ENCODE assay signal across 15 cellular contexts in the genomic region with DNA sequence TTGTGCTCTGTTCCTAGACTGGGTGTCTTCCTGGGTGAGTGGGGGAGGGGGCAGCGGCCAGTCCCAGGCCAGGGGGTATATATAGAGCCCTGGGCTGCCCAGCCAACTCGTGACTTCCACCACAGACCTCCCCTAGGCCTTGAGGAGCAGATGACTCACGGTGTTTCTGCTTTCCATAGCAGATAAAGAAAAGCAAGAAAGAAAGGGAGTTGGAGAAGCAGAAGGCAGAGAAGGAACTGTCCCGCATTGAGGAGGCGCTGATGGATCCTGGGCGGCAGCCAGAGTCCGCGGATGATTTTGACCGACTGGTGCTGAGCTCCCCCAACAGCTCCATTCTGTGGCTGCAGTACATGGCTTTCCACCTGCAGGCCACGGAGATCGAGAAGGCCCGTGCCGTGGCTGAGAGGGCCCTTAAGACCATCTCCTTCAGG. TPM values are rescaled to one million over a fixed set of nuclear protein-coding genes. Genes with fewer than 3 reads are reported as not detected.
DNase-seq lines count a peak whose midpoint lies in the region; ATAC-seq and TF ChIP-seq lines count a peak whose summit lies in the region.
"Had no signal": no experiment of that assay in that cellular context is flagged by ENCODE, and none has a peak within 500 bp of the region (broad histone marks: within the 10 kb centered on the region; RNA-seq: fewer than 3 reads in every experiment).

No MANE protein-coding gene starts in this region.

- H3K4me3 Mint-ChIP-seq in CD14-positive monocyte (no peak overlapping the region), natural killer cell (no peak overlapping the region)
- H3K4me3 Mint-ChIP-seq: activated T-helper 1 cell treated with anti-CD3 and anti-CD28 coated beads, Interleukin-12 subunit alpha, Interleukin-12 subunit beta, Interleukin-2, Interleukin-4 antibody, amounts not matched to agents 30 ng/mL and 10 ng/mL and 1 ng/mL, durations not matched to agents 14 hours and 24 hours and 36 hours had no signal

- POLR2A ChIA-PET in IMR-90 (lab: Charles Lee; ENCODE audit: unreplicated experiment), result interaction anchor here (0.6 kb wide), 1 partner anchor 899 kb away, joined by 3 read pairs; no protein-coding TSS in a partner anchor

- H2BK15ac ChIP-seq in IMR-90 (ENCODE audit: low read depth, low read length), result no peak overlapping the region

- peaks cover 88 to 93% of the 10 kb centered on the region in 2 donors for H3K36me3 Mint-ChIP-seq in CD14-positive monocyte
- peaks cover 14% of the 10 kb centered on the region for H3K36me3 Mint-ChIP-seq in natural killer cell

- H3K23ac ChIP-seq in IMR-90 (ENCODE audit: low read depth, low read length), result no peak overlapping the region

- H4K8ac ChIP-seq in IMR-90 (ENCODE audit: low read depth in 2 of 2, low read length in 2 of 2), result no peak overlapping the region

- H2AK9ac ChIP-seq in IMR-90 (replicated peaks; ENCODE audit: low read depth, low read length, poor library complexity), result no peak overlapping the region

- no peak overlapping the region for H2BK5ac ChIP-seq in IMR-90 (ENCODE audit: low read depth, low read length, poor library complexity, severe bottlenecking)

- H3K56ac ChIP-seq in IMR-90 (ENCODE audit: extremely low read depth, insufficient read depth, low read length), result no peak overlapping the region

- H3K27me3 Mint-ChIP-seq in CD14-positive monocyte (ENCODE audit: low read depth in 3 of 3) (peaks cover 0 to 2% (median 0%) of the 10 kb centered on the region in 3 donors), natural killer cell (ENCODE audit: low read depth in 2 of 2) (no peaks in the 10 kb centered on the region)

- no peak overlapping the region for H3K4me2 ChIP-seq in IMR-90 (ENCODE audit: low read depth, low read length)

- H3K27me3 ChIP-seq in IMR-90 (ENCODE audit: control insufficient read depth, insufficient read depth, low read length) (no peaks in the 10 kb centered on the region), endocrine pancreas (ENCODE audit: control insufficient read depth, insufficient read depth, low read length) (no peaks in the 10 kb centered on the region)
- H3K27me3 ChIP-seq: tibial nerve had no signal

- in situ Hi-C loops in IMR-90 (cut with MboI; ENCODE audit: low sequenced_read_pairs), result no loop called here

- peaks cover 0 to under 1% of the 10 kb centered on the region in 2 experiments; a peak in 1 of 4 replicates for H3K79me1 ChIP-seq in IMR-90 (ENCODE audit: low read depth in 1 of 2, low read length in 2 of 2)

- H4K20me1 ChIP-seq in IMR-90 (ENCODE audit: insufficient read depth, low read length), result 0 out of 2 replicates have a peak, but pooled peaks cover 4% of the 10 kb centered on the region

- H2BK20ac ChIP-seq in IMR-90 (ENCODE audit: low read depth, low read length), result no peak overlapping the region

- CTCF ChIA-PET in IMR-90 (lab: Yijun Ruan, JAX), result no interaction called here

- TF ChIP-seq CTCF in IMR-90 (conservative IDR thresholded peaks at IDR 0.05; ENCODE audit: low read depth, low read length), result no peak
- TF ChIP-seq CTCF in mucosa of descending colon (IDR thresholded peaks at IDR 0.05), result no peak
- TF ChIP-seq CTCF in CD14-positive monocyte (IDR thresholded peaks at IDR 0.05), result no peak
- TF ChIP-seq CTCF in natural killer cell (IDR thresholded peaks at IDR 0.05), result no peak

- H3K27ac Mint-ChIP-seq in CD14-positive monocyte, result peak overlapping the region in 3 of 7 donors; percentile 57 to 66 (median 66)
- H3K27ac Mint-ChIP-seq in natural killer cell, result peak overlapping the region in 1 of 2 donors; percentile 49
- H3K27ac Mint-ChIP-seq: activated T-helper 1 cell treated with anti-CD3 and anti-CD28 coated beads, Interleukin-12 subunit alpha, Interleukin-12 subunit beta, Interleukin-2, Interleukin-4 antibody, amounts not matched to agents 30 ng/mL and 10 ng/mL and 1 ng/mL, durations not matched to agents 14 hours and 24 hours and 36 hours had no signal

- dilution Hi-C loops in IMR-90 (cut with HindIII; ENCODE audit: low sequenced_read_pairs, unreplicated experiment), result no loop called here

- no peak overlapping the region for H2AK5ac ChIP-seq in IMR-90 (ENCODE audit: low read depth, low read length)

- ATAC-seq in IMR-90 (ENCODE audit: low read depth), result peak; percentile 60
- ATAC-seq in mucosa of descending colon, result peak; percentile 23
- ATAC-seq in natural killer cell, result no peak
- ATAC-seq in GM21526 (IDR thresholded peaks at IDR 0.05; ENCODE audit: low FRiP score, unreplicated experiment), result no peak
- ATAC-seq: Panc1 had no signal

- no peak overlapping the region for H3K4ac ChIP-seq in IMR-90 (ENCODE audit: low read depth, low read length)

- H3K4me1 Mint-ChIP-seq in CD14-positive monocyte (peaks cover 15% of the 10 kb centered on the region), natural killer cell (peaks cover 5 to 27% of the 10 kb centered on the region in 2 donors)

- no peaks in the 10 kb centered on the region for H3K9me3 Mint-ChIP-seq in CD14-positive monocyte
- no peaks in the 10 kb centered on the region for H3K9me3 Mint-ChIP-seq in natural killer cell
- H3K9me3 Mint-ChIP-seq: activated T-helper 1 cell treated with anti-CD3 and anti-CD28 coated beads, Interleukin-12 subunit alpha, Interleukin-12 subunit beta, Interleukin-2, Interleukin-4 antibody, amounts not matched to agents 30 ng/mL and 10 ng/mL and 1 ng/mL, durations not matched to agents 14 hours and 24 hours and 36 hours had no signal

- H3K4me1 ChIP-seq in IMR-90 (ENCODE audit: control insufficient read depth, insufficient read depth, low read length) (no peaks in the 10 kb centered on the region; the same call in 1 of the 2 replicates), endocrine pancreas (ENCODE audit: control insufficient read depth, insufficient read depth, low read length) (no peaks in the 10 kb centered on the region), mucosa of descending colon (ENCODE audit: low read depth) (no peaks in the 10 kb centered on the region)

- intact Hi-C loops in IMR-90 (cut with micrococcal nuclease), result no loop called here
- intact Hi-C loops in mucosa of descending colon (cut with DNase I, micrococcal nuclease), result no loop called here
- intact Hi-C loops in CD14-positive monocyte (cut with micrococcal nuclease), result no loop called here
- intact Hi-C loops in natural killer cell (cut with micrococcal nuclease), result no loop called here

- no peak overlapping the region for H3K14ac ChIP-seq in IMR-90 (replicated peaks; ENCODE audit: low read depth, low read length)

- no TSS peak for BruUV-seq in IMR-90 (replicated peaks; lab: Mats Ljungman, UMichigan)

- no peak overlapping the region for H2AFZ ChIP-seq in IMR-90 (replicated peaks; ENCODE audit: low read length, poor library complexity)

- TF ChIP-seq RAD21 in IMR-90 (IDR thresholded peaks at IDR 0.05; ENCODE audit: low read length), result no peak

- peaks cover 78% of the 10 kb centered on the region for H3K36me3 ChIP-seq in IMR-90 (ENCODE audit: control insufficient read depth, insufficient read depth, low read length)
- H3K36me3 ChIP-seq in endocrine pancreas (ENCODE audit: control insufficient read depth, insufficient read depth, low read length), result peaks cover 5% of the 10 kb centered on the region
- peaks cover 3% of the 10 kb centered on the region for H3K36me3 ChIP-seq in mucosa of descending colon (ENCODE audit: low read depth)

- DNase-seq in A172 (ENCODE audit: low spot score) (peak; percentile 90), IMR-90 (peak; percentile 55), mucosa of descending colon (no peak), CD14-positive monocyte (ENCODE audit: low spot score) (no peak), natural killer cell (no peak), activated T-cell treated with anti-CD3 and anti-CD28 coated beads for 4 hours (no peak)
- DNase-seq: GDM1, KG1, retina had no signal

- H3K9me1 ChIP-seq in IMR-90 (ENCODE audit: insufficient read depth, low read length), result peaks cover 2% of the 10 kb centered on the region; the same call in 1 of the 2 replicates

- no peak overlapping the region for H3K27ac ChIP-seq in IMR-90 (ENCODE audit: insufficient read depth, low read length)

- H3K9ac ChIP-seq in IMR-90 (ENCODE audit: low read depth, low read length), result no peak overlapping the region
- peak overlapping the region; percentile 11 for H3K9ac ChIP-seq in endocrine pancreas (ENCODE audit: control insufficient read depth, insufficient read depth, low read length)

- no peaks in the 10 kb centered on the region for H3K9me3 ChIP-seq in IMR-90 (ENCODE audit: control insufficient read depth, insufficient read depth, low read length)
- no peaks in the 10 kb centered on the region for H3K9me3 ChIP-seq in endocrine pancreas (ENCODE audit: control insufficient read depth, low read length)
- H3K9me3 ChIP-seq in mucosa of descending colon, result no peaks in the 10 kb centered on the region
- H3K9me3 ChIP-seq: tibial nerve had no signal

- WGBS in IMR-90 (ENCODE audit: extremely low coverage in 2 of 2, insufficient read length in 1 of 2), 2 experiments, result 87% methylated on average over 10 of the region's 13 CpGs; no CpG with 5 or more reads in 1 of the 2 experiments

- H3K4me3 ChIP-seq in IMR-90 (ENCODE audit: insufficient read depth, low read depth, low read length) (no peak overlapping the region), endocrine pancreas (ENCODE audit: control insufficient read depth, insufficient read depth, low read length) (no peak overlapping the region), mucosa of descending colon (no peak overlapping the region)
- H3K4me3 ChIP-seq: lung, tibial nerve had no signal

- H2BK120ac ChIP-seq in IMR-90 (ENCODE audit: low read depth, low read length), result no peak overlapping the region

- H4K5ac ChIP-seq in IMR-90 (ENCODE audit: low read depth, low read length), result no peak overlapping the region

- no peak overlapping the region for H4K91ac ChIP-seq in IMR-90 (ENCODE audit: insufficient read depth, low read depth, low read length)

- TF ChIP-seq POLR2A in IMR-90 (IDR thresholded peaks at IDR 0.05; ENCODE audit: low read depth, low read length), result no peak

- H3K18ac ChIP-seq in IMR-90 (ENCODE audit: low read depth, low read length), result no peak overlapping the region

RNA-seq across cellular contexts. Expression of a gene that starts 10.1 kb away (rescaled TPM):
- total RNA-seq in A172 (2014; rRNA removed; shearing (Covaris generic)), result 24.5 and 26.0 TPM in 2 replicates
- 2.2 and 2.5 TPM in 2 replicates for total RNA-seq in IMR-90 (2012; rRNA removed)
- polyA plus RNA-seq in IMR-90 (2012; rRNA removed), result 7.9 and 9.0 TPM in 2 replicates
- 7.2 and 13.4 TPM in 2 replicates for polyA plus RNA-seq in IMR-90 (2012; cell fraction: cytosol; rRNA removed)
- 7.4 and 12.8 TPM in 2 replicates for polyA plus RNA-seq in IMR-90 (2012; cell fraction: nucleus; rRNA removed; ENCODE audit: low replicate concordance)
- total RNA-seq in mucosa of descending colon, result 10 to 100 TPM in 2 of 3 donors, 1 to 10 TPM in 1; 5.8 to 16.8 (median 12.3) TPM
- 10 to 100 TPM; 48.4 to 66.5 TPM for polyA plus RNA-seq in CD14-positive monocyte
- 10 to 100 TPM; 26.6 to 55.2 (median 37.2) TPM for total RNA-seq in natural killer cell

RNA-seq across cellular contexts. Expression of a gene that starts 16.7 kb away (rescaled TPM):
- not detected in 2 replicates for total RNA-seq in A172 (2014; rRNA removed; shearing (Covaris generic))
- total RNA-seq in IMR-90 (2012; rRNA removed) (not detected in 2 replicates), mucosa of descending colon (not detected), natural killer cell (under 1 TPM in 2 of 3 donors, not detected in 1; 0.23 to 0.57 TPM)
- polyA plus RNA-seq in IMR-90 (2012; rRNA removed) (not detected in 2 replicates), CD14-positive monocyte (not detected)
- not detected in 2 replicates for polyA plus RNA-seq in IMR-90 (2012; cell fraction: cytosol; rRNA removed)
- not detected in 2 replicates for polyA plus RNA-seq in IMR-90 (2012; cell fraction: nucleus; rRNA removed; ENCODE audit: low replicate concordance)
- total RNA-seq: activated T-helper 1 cell treated with anti-CD3 and anti-CD28 coated beads, Interleukin-12 subunit alpha, Interleukin-12 subunit beta, Interleukin-2, Interleukin-4 antibody, amounts not matched to agents 30 ng/mL and 10 ng/mL and 1 ng/mL, durations not matched to agents 14 hours and 24 hours and 36 hours; lung; tibial nerve had no signal
- polyA plus RNA-seq: lung had no signal

RNA-seq across cellular contexts. Expression of a gene that starts 37.0 kb away (rescaled TPM):
- 4.7 and 4.8 TPM in 2 replicates for total RNA-seq in A172 (2014; rRNA removed; shearing (Covaris generic))
- total RNA-seq in IMR-90 (2012; rRNA removed) (not detected in 2 replicates), mucosa of descending colon (not detected), natural killer cell (not detected)
- polyA plus RNA-seq in IMR-90 (2012; rRNA removed) (not detected in 2 replicates), CD14-positive monocyte (under 1 TPM in 1 of 2 donors, not detected in 1; 0.62 TPM)
- polyA plus RNA-seq in IMR-90 (2012; cell fraction: cytosol; rRNA removed), result not detected in 2 replicates
- not detected in 2 replicates for polyA plus RNA-seq in IMR-90 (2012; cell fraction: nucleus; rRNA removed; ENCODE audit: low replicate concordance)
- total RNA-seq: activated T-helper 1 cell treated with anti-CD3 and anti-CD28 coated beads, Interleukin-12 subunit alpha, Interleukin-12 subunit beta, Interleukin-2, Interleukin-4 antibody, amounts not matched to agents 30 ng/mL and 10 ng/mL and 1 ng/mL, durations not matched to agents 14 hours and 24 hours and 36 hours; tibial nerve had no signal

RNA-seq across cellular contexts. Expression of a gene that starts 45.6 kb away (rescaled TPM):
- 28.7 and 33.7 TPM in 2 replicates for total RNA-seq in A172 (2014; rRNA removed; shearing (Covaris generic))
- total RNA-seq in IMR-90 (2012; rRNA removed) (49.7 and 56.8 TPM in 2 replicates), mucosa of descending colon (10 to 100 TPM; 22.3 to 24.5 (median 22.7) TPM), natural killer cell (10 to 100 TPM; 25.5 to 30.9 (median 29.5) TPM)
- polyA plus RNA-seq in IMR-90 (2012; rRNA removed) (20.0 and 20.4 TPM in 2 replicates), CD14-positive monocyte (1 to 10 TPM; 2.9 to 3.3 TPM)
- 8.1 and 9.3 TPM in 2 replicates for polyA plus RNA-seq in IMR-90 (2012; cell fraction: cytosol; rRNA removed)
- polyA plus RNA-seq in IMR-90 (2012; cell fraction: nucleus; rRNA removed; ENCODE audit: low replicate concordance), result 52.7 and 65.9 TPM in 2 replicates

RNA-seq across cellular contexts. Expression of a gene that starts 45.8 kb away (rescaled TPM):
- 854 and 1,006 TPM in 2 replicates for total RNA-seq in A172 (2014; rRNA removed; shearing (Covaris generic))
- 101 and 128 TPM in 2 replicates for total RNA-seq in IMR-90 (2012; rRNA removed)
- 73.4 and 89.8 TPM in 2 replicates for polyA plus RNA-seq in IMR-90 (2012; rRNA removed)
- polyA plus RNA-seq in IMR-90 (2012; cell fraction: cytosol; rRNA removed), result 197 and 1,142 TPM in 2 replicates
- 18.2 and 129 TPM in 2 replicates for polyA plus RNA-seq in IMR-90 (2012; cell fraction: nucleus; rRNA removed; ENCODE audit: low replicate concordance)
- total RNA-seq in mucosa of descending colon, result 100 to 1,000 TPM; 391 to 519 (median 516) TPM
- 100 to 1,000 TPM; 529 to 531 TPM for polyA plus RNA-seq in CD14-positive monocyte
- total RNA-seq in natural killer cell, result 100 to 1,000 TPM; 121 to 157 (median 154) TPM

Comparison
In these comparisons a context has a peak if more than half of its experiments do, and no peak if none do; other contexts are left out.
1. DNase-seq: peak in A172 (single experiment) and IMR-90 (single experiment); none in mucosa of descending colon (0 of 3), CD14-positive monocyte (single experiment), natural killer cell (single experiment) and activated T-cell treated with anti-CD3 and anti-CD28 coated beads for 4 hours (single experiment).
2. ATAC-seq: peak in IMR-90 (single experiment) and mucosa of descending colon (single experiment); none in natural killer cell (0 of 3) and GM21526 (single experiment).